In the genomic region with DNA sequence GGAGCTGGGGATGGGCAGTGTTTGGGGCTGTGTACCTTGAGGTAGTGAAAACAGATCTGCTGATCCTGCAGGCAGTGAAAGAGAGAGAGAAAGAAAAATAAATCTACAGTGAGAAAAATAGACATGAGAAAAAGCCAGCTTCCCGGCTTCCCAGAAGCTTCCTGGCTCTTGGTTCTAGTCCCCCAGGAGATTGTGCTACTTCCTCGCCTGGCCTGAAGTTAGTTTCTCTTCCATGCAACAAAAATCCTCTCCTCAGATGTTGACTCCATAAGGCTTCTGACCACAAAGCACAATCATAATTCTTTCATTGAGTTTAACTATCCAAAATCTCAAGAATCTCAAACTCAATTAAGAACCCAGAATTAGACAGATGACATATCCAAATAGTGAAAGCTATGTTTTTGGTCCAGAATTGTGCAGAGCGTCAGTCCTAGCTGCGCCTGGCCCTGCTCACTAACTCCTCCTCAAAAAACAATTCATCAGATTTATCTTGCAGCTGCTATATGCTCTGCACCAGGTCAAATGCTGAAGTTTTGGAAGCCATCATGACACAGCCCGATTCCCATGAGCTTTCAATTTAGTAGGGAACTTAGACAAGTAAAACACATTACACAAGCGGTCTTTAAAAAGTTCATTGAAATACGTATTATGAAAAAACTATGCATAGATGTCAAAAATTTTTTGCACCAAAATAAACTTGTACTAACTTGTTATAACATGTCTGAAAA, we compare ENCODE assay signal across 13 cellular contexts. TPM values are rescaled to one million over a fixed set of nuclear protein-coding genes. Genes with fewer than 3 reads are reported as not detected.
DNase-seq lines count a peak whose midpoint lies in the region; ATAC-seq, FAIRE-seq and TF ChIP-seq lines count a peak whose summit lies in the region.
"Had no signal": no experiment of that assay in that cellular context is flagged by ENCODE, and none has a peak within 500 bp of the region (broad histone marks: within the 10 kb centered on the region; RNA-seq: fewer than 3 reads in every experiment).

No MANE protein-coding gene starts in this region.

- H3K4me2 ChIP-seq in neural progenitor cell: no peak overlapping the region
- no peak overlapping the region for H3K4me2 ChIP-seq in hepatocyte

- H3K4me1 ChIP-seq in neural progenitor cell: no peaks in the 10 kb centered on the region
- no peaks in the 10 kb centered on the region for H3K4me1 ChIP-seq in hepatocyte (ENCODE audit: insufficient read depth)

- H3K4me3 ChIP-seq in neural progenitor cell: no peak overlapping the region
- no peak overlapping the region for H3K4me3 ChIP-seq in hepatocyte

- no peak for TF ChIP-seq CTCF in neural progenitor cell (IDR thresholded peaks at IDR 0.05)
- no peak for TF ChIP-seq CTCF in hepatocyte (IDR thresholded peaks at IDR 0.05; ENCODE audit: poor library complexity)

- H3K9me2 ChIP-seq in hepatocyte (replicated peaks; ENCODE audit: insufficient read depth): no peaks in the 10 kb centered on the region

- H3K36me3 ChIP-seq in neural progenitor cell (no peaks in the 10 kb centered on the region), hepatocyte (replicated peaks; ENCODE audit: insufficient read depth, low read depth) (no peaks in the 10 kb centered on the region)

- H3K27me3 ChIP-seq in neural progenitor cell (peaks cover 13% of the 10 kb centered on the region), hepatocyte (no peaks in the 10 kb centered on the region)
- H3K27me3 ChIP-seq: foreskin keratinocyte had no signal

- no peak overlapping the region for H3K4me3 Mint-ChIP-seq in neural progenitor cell

- H3K79me2 ChIP-seq in neural progenitor cell (ENCODE audit: low read depth) (no peaks in the 10 kb centered on the region), hepatocyte (no peaks in the 10 kb centered on the region)

- no peaks in the 10 kb centered on the region for H3K9me3 Mint-ChIP-seq in neural progenitor cell

- ATAC-seq in HG02571 (IDR thresholded peaks at IDR 0.05; ENCODE audit: unreplicated experiment): peak; percentile 6
- no peak for ATAC-seq in HG02938 (IDR thresholded peaks at IDR 0.05; ENCODE audit: unreplicated experiment)
- no peak for ATAC-seq in GM18517 (IDR thresholded peaks at IDR 0.05; ENCODE audit: unreplicated experiment)

- H3K27ac Mint-ChIP-seq in neural progenitor cell: no peak overlapping the region
- H3K27ac Mint-ChIP-seq: activated T-helper 2 cell treated with anti-CD3 and anti-CD28 coated beads, Interferon-gamma antibody, Interleukin-2, Interleukin-4, amounts not matched to agents 10 μg/mL and 5 μg/mL and 100 μg/mL, durations not matched to agents 14 hours and 24 hours and 36 hours had no signal

- DNase-seq in fibroblast of peridontal ligament (ENCODE audit: extremely low read depth): peak; percentile 30
- DNase-seq in neural progenitor cell (ENCODE audit: low spot score): no peak
- no peak for DNase-seq in hepatocyte (ENCODE audit: low spot score)
- DNase-seq in mucosa of gallbladder (ENCODE audit: low spot score): no peak
- DNase-seq: foreskin keratinocyte, NCI-H1092 had no signal

- H2AFZ ChIP-seq in neural progenitor cell (replicated peaks) (peak overlapping the region; percentile 72), hepatocyte (no peak overlapping the region)

- FAIRE-seq in A204.1 (lab: Jason Lieb, UNC): peak; percentile 37
- FAIRE-seq: colon, urothelium cell line had no signal

- H3K9ac ChIP-seq in neural progenitor cell: no peak overlapping the region

- peaks cover 2% of the 10 kb centered on the region for H3K27me3 Mint-ChIP-seq in neural progenitor cell (ENCODE audit: insufficient read depth, low read depth)

- no peaks in the 10 kb centered on the region for H3F3A ChIP-seq in neural progenitor cell (ENCODE audit: low read depth)

- no peaks in the 10 kb centered on the region for H3K4me1 Mint-ChIP-seq in neural progenitor cell

- H3K9me3 ChIP-seq in neural progenitor cell (ENCODE audit: low read depth) (no peaks in the 10 kb centered on the region), hepatocyte (ENCODE audit: low read depth) (no peaks in the 10 kb centered on the region)

- H3K27ac ChIP-seq in neural progenitor cell (no peak overlapping the region), hepatocyte (no peak overlapping the region)
- H3K27ac ChIP-seq: foreskin keratinocyte had no signal

- H3K36me3 Mint-ChIP-seq in neural progenitor cell: no peaks in the 10 kb centered on the region

- H4K20me1 ChIP-seq in neural progenitor cell (ENCODE audit: low read depth) (no peaks in the 10 kb centered on the region), hepatocyte (ENCODE audit: insufficient read depth, poor library complexity, severe bottlenecking) (no peaks in the 10 kb centered on the region)

- WGBS in hepatocyte (ENCODE audit: low lambda C conversion rate, missing lambda C conversion rate): 91% methylated on average over 7 of the region's 7 CpGs

RNA-seq across cellular contexts. Expression of a gene that starts 20.1 kb away (rescaled TPM):
- total RNA-seq in neural progenitor cell (ENCODE audit: low replicate concordance) (47.6 and 71.5 TPM in 2 replicates), hepatocyte (41.8 and 46.6 TPM in 2 replicates), mucosa of gallbladder (29.9 TPM)
- polyA plus RNA-seq in hepatocyte: 9.9 and 10.1 TPM in 2 replicates
